Comparison of ENCODE assay signal across 8 cellular contexts in the genomic region with DNA sequence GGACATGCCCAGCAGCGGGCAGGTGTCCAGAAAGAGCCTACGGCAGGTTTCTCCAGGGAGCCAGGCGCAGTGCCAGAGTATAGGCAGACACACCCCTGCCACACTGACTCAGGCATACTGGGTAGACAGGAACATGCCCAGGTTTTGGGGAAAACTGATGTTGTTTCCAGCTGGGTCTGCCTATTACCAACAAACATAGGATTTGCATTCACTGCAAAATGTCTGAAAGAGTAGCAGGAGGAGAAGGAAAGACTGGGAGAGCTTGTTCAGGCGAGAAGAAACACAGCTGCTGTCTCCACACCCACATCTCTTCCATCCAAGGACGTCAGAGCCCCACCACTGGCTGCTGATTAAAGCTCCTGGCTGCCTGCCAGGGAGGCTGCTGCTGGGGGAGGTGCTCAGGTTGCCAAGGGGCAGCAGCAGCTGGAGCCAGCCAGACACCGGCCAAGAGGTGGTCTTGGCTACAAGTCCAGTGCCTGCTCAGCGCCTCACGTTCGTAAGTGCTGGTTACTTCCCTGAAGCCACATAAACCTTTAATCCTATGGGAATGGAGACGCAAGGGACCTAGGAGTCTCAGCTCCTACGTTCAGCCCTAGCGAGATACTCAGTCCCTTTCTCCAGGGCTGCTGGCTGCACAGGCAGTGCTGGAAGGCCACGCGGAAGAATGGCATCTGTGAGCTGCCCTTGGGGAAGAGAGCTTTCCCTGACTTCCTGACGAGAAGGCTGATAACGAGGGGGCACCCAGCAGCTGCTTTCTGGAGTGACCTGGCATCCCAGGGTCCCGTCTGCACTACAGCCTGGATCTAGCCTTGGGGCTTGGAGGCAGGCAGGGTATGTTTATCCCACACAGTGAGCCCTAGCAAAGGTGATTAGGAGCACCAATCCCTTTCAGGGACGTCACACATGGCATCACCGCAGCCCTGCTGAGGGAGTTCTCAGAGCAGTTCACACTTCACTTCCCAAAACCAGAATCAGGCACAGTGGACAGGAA. TPM values are rescaled to one million over a fixed set of nuclear protein-coding genes. Genes with fewer than 3 reads are reported as not detected.
DNase-seq lines count a peak whose midpoint lies in the region; ATAC-seq and TF ChIP-seq lines count a peak whose summit lies in the region.

No MANE protein-coding gene starts in this region.

- H3K27ac ChIP-seq in HEK293 (ENCODE audit: extremely low read depth, low read depth, low read length) (no peak overlapping the region; the same call in 1 of the 2 replicates), fibroblast of lung (ENCODE audit: insufficient read depth, low read length) (peak overlapping the region; percentile 22), aorta (ENCODE audit: low read depth in 1 of 2, low read length in 2 of 2) (peak overlapping the region in 1 of 2 donors; percentile 75)

- H2AFZ ChIP-seq in fibroblast of lung (ENCODE audit: low read length): peak overlapping the region; percentile 4

- ATAC-seq in aorta (ENCODE audit: low FRiP score) (peak; percentile 51), GM21723 (IDR thresholded peaks at IDR 0.05; ENCODE audit: unreplicated experiment) (no peak), HG02798 (IDR thresholded peaks at IDR 0.05; ENCODE audit: poor library complexity, unreplicated experiment) (no peak)

- peak; percentile 89 for DNase-seq in NCI-H2227 treated with DMSO at 0.1 percent for 48 hours (lab: John Stamatoyannopoulos, UW)
- peak; percentile 41 for DNase-seq in activated CD8-positive, alpha-beta memory T cell treated with anti-CD3 and anti-CD28 coated beads, Interleukin-2, amount 50 U/mL, for 4 hours
- peak; percentile 93 to 94 for DNase-seq in fibroblast of lung (ENCODE audit: low read depth in 2 of 2)
- peak; percentile 83 for DNase-seq in non-pigmented ciliary epithelial cell (ENCODE audit: low read depth)
- DNase-seq in aorta: peak; percentile 90 to 92

- 5 to 7% methylated on average over 19 of the region's 19 CpGs for WGBS in aorta, 2 donors

- H3K9me3 ChIP-seq in HEK293 (ENCODE audit: control insufficient read depth, insufficient read depth, low read depth, low read length) (no peaks in the 10 kb centered on the region), fibroblast of lung (ENCODE audit: control insufficient read depth, insufficient read depth, low read depth, low read length) (no peaks in the 10 kb centered on the region), aorta (ENCODE audit: control insufficient read depth, low read length) (no peaks in the 10 kb centered on the region)

- H3K36me3 ChIP-seq in HEK293 (ENCODE audit: control insufficient read depth in 2 of 2, insufficient read depth in 1 of 2, low read length in 2 of 2) (peaks cover 6% of the 10 kb centered on the region in 2 experiments; a peak in 2 of 3 replicates), fibroblast of lung (ENCODE audit: control insufficient read depth, insufficient read depth, low read length) (no peaks in the 10 kb centered on the region), aorta (ENCODE audit: control insufficient read depth in 1 of 2, insufficient read depth in 2 of 2, low read length in 1 of 2) (no peaks in the 10 kb centered on the region)

- POLR2A ChIA-PET in HEK293 (lab: Yijun Ruan, JAX): interaction anchor here (0.5 to 1.3 kb wide), 8 partner anchors 46 to 884 kb away, joined by 3 to 6 read pairs (median 4); partner anchors contain the start of genes HSPA2, PLEKHG3 and ZBTB1

- H3K79me2 ChIP-seq in fibroblast of lung (ENCODE audit: control insufficient read depth, insufficient read depth, low read length): no peaks in the 10 kb centered on the region

- TF ChIP-seq CTCF in HEK293 (tag by site-specific recombination; IDR thresholded peaks at IDR 0.05) (no peak), fibroblast of lung (conservative IDR thresholded peaks at IDR 0.05 in 1 of 2, IDR thresholded peaks at IDR 0.05 in 1 of 2; ENCODE audit: low read depth in 1 of 2, low read length in 2 of 2) (no peak)

- peak overlapping the region; percentile 10 for H3K4me3 ChIP-seq in HEK293 (ENCODE audit: low read depth, low read length)
- H3K4me3 ChIP-seq in fibroblast of lung (replicated peaks in 1 of 4; ENCODE audit: control extremely low read depth in 1 of 4, insufficient read depth in 1 of 4, low read depth in 3 of 4, low read length in 4 of 4): no peak overlapping the region
- H3K4me3 ChIP-seq in aorta (ENCODE audit: low read length in 2 of 2): no peak overlapping the region

- H3K9ac ChIP-seq in fibroblast of lung (ENCODE audit: insufficient read depth, low read length): no peak overlapping the region

- H3K27me3 ChIP-seq in fibroblast of lung (ENCODE audit: control insufficient read depth, insufficient read depth, low read length) (no peaks in the 10 kb centered on the region), aorta (ENCODE audit: control insufficient read depth in 1 of 2, insufficient read depth in 2 of 2, low read length in 1 of 2) (no peaks in the 10 kb centered on the region)

- CTCF ChIA-PET in HEK293 (lab: Yijun Ruan, JAX): interaction anchor here (0.6 to 5.4 kb wide), 17 partner anchors 10 to 383 kb away, joined by 3 to 93 read pairs (median 4); no protein-coding TSS in a partner anchor

- intact Hi-C loops in aorta (cut with DNase I): loop anchor here in 1 of 2 donors (5.0 to 10.0 kb wide), 3 partner anchors 35 to 218 kb away; partner anchors contain the start of genes HSPA2 and PPP1R36

- H3K4me1 ChIP-seq in HEK293 (ENCODE audit: control insufficient read depth, insufficient read depth, low read length) (peaks cover 31% of the 10 kb centered on the region), fibroblast of lung (ENCODE audit: control insufficient read depth, extremely low read depth, insufficient read depth, low read length) (peaks cover 34% of the 10 kb centered on the region), aorta (ENCODE audit: control insufficient read depth in 1 of 2, insufficient read depth in 2 of 2, low read length in 2 of 2) (peaks cover 0 to 2% of the 10 kb centered on the region in 2 donors)

- no peaks in the 10 kb centered on the region for H4K20me1 ChIP-seq in fibroblast of lung (ENCODE audit: control insufficient read depth, extremely low read depth, insufficient read depth, low read length)

- peak overlapping the region; percentile 65 for H3K4me2 ChIP-seq in fibroblast of lung (ENCODE audit: extremely low read depth, insufficient read depth, low read length)

TF ChIP-seq in HEK293, 187 proteins besides CTCF, POLR2A, EP300 and RAD21 (continues in another document):
- TF ChIP-seq ZNF792 (tag by site-specific recombination; IDR thresholded peaks at IDR 0.05): no peak
- no peak for TF ChIP-seq BCL11B (tag by site-specific recombination; IDR thresholded peaks at IDR 0.05; ENCODE audit: low read depth)
- TF ChIP-seq ZNF692 (tag by site-specific recombination; IDR thresholded peaks at IDR 0.05): 0 out of 2 replicates have a peak, but pooled peaks have one; percentile 14
- peak; percentile 36; the same call in 1 of the 2 replicates for TF ChIP-seq ZBTB20 (tag by site-specific recombination; IDR thresholded peaks at IDR 0.05)
- TF ChIP-seq ZNF449 (tag by site-specific recombination; IDR thresholded peaks at IDR 0.05): peak; percentile 44
- peak; percentile 41; the same call in 1 of the 2 replicates for TF ChIP-seq EGR2 (tag by site-specific recombination; IDR thresholded peaks at IDR 0.05; ENCODE audit: low read depth)
- peak; percentile 29; the same call in 1 of the 2 replicates for TF ChIP-seq ZNF501 (tag by site-specific recombination; IDR thresholded peaks at IDR 0.05)
- TF ChIP-seq ZNF362 (tag by site-specific recombination; IDR thresholded peaks at IDR 0.05): no peak
- peak; percentile 71 for TF ChIP-seq KLF9 (tag by site-specific recombination; IDR thresholded peaks at IDR 0.05; ENCODE audit: low read depth)
- TF ChIP-seq GLIS1 (tag by site-specific recombination; IDR thresholded peaks at IDR 0.05): peak; percentile 64

RNA-seq across cellular contexts. Expression of gene PLEKHG3, which starts 58.1 kb away (rescaled TPM):
- 0.17 and 2.3 TPM in 2 replicates for total RNA-seq in fibroblast of lung
- polyA plus RNA-seq in fibroblast of lung: 2.5 and 3.0 TPM in 2 replicates
- 4.1 and 6.8 TPM in 2 replicates for polyA plus RNA-seq in fibroblast of lung (2012)
- 3.5 and 11.3 TPM in 2 replicates for polyA minus RNA-seq in fibroblast of lung (ENCODE audit: low replicate concordance)
- total RNA-seq in aorta: 10 to 100 TPM; 46.5 to 82.9 TPM
- 10 to 100 TPM; 10.9 to 49.8 TPM for polyA plus RNA-seq in aorta

Comparison
In these comparisons a context has a peak if more than half of its experiments do, and no peak if none do; other contexts are left out.
1. DNase-seq: peak in every context shown above with its lines; median percentile 94 in fibroblast of lung; 91 in aorta; 89 in NCI-H2227 treated with DMSO at 0.1 percent for 48 hours; 83 in non-pigmented ciliary epithelial cell; 41 in activated CD8-positive, alpha-beta memory T cell treated with anti-CD3 and anti-CD28 coated beads, Interleukin-2, amount 50 U/mL, for 4 hours.
2. RNA of gene PLEKHG3, which starts 58.1 kb away (total RNA-seq): 46.5 to 82.9 TPM in aorta; 0.17 to 2.3 TPM in fibroblast of lung; every median in the first group is over 10 times any median in the second.